ENCODE assay signal across 8 cellular contexts in genomic region chr20:35617397-35618031, GRCh38. TPM values are rescaled to one million over a fixed set of nuclear protein-coding genes. Genes with fewer than 3 reads are reported as not detected.
A peak's percentile ranks its signal among the peaks of the same experiment; 100 is the strongest.
DNase-seq lines count a peak whose midpoint lies in the region; ATAC-seq and TF ChIP-seq lines count a peak whose summit lies in the region.

No MANE protein-coding gene starts in this region.

- peak; percentile 22 for ATAC-seq in SK-N-SH treated with all-trans-retinoic acid at 6 μM for 48 hours
- no peak for ATAC-seq in GM19463 (IDR thresholded peaks at IDR 0.05; ENCODE audit: unreplicated experiment)
- no peak for ATAC-seq in GM19351 (IDR thresholded peaks at IDR 0.05; ENCODE audit: unreplicated experiment)

- H3K79me2 ChIP-seq in KMS-11 (ENCODE audit: insufficient read depth, low read depth): no peaks in the 10 kb centered on the region

- no peak overlapping the region for H3K4me3 ChIP-seq in KMS-11 (IDR thresholded peaks at IDR 0.05; ENCODE audit: insufficient read depth, low read depth, low read length)

- H3K27me3 ChIP-seq in KMS-11 (ENCODE audit: insufficient read depth, low read depth): no peaks in the 10 kb centered on the region

- no peak overlapping the region for H2AFZ ChIP-seq in KMS-11 (ENCODE audit: low read depth)

- H3K4me1 ChIP-seq in KMS-11 (ENCODE audit: low read depth, poor library complexity, severe bottlenecking): peaks cover 57% of the 10 kb centered on the region

- no peak overlapping the region for H3K27ac ChIP-seq in KMS-11

- H3K9ac ChIP-seq in KMS-11: no peak overlapping the region

- TF ChIP-seq CTCF in KMS-11 (conservative IDR thresholded peaks at IDR 0.05; ENCODE audit: low read depth, low read length): no peak

- H3K4me2 ChIP-seq in KMS-11: peak overlapping the region; percentile 78; the same call in 1 of the 2 replicates

- DNase-seq in G401 (ENCODE audit: low spot score) (peak; percentile 54), T47D (ENCODE audit: low read depth in 1 of 2, low spot score in 1 of 2) (peak; percentile 69 to 79), islet precursor cell (peak; percentile 89)
- peak; percentile 66 for DNase-seq in stimulated activated CD4-positive, alpha-beta T cell treated with anti-CD3 and anti-CD28 coated beads, Interleukin-15, amount 100 ng/mL, for 24 hours

- H4K20me1 ChIP-seq in KMS-11 (ENCODE audit: insufficient read depth): no peaks in the 10 kb centered on the region

- no peaks in the 10 kb centered on the region for H3K36me3 ChIP-seq in KMS-11 (ENCODE audit: insufficient read depth)

- in situ Hi-C loops in G401 (cut with HindIII; ENCODE audit: low sequenced_read_pairs): no loop called here
- in situ Hi-C loops in T47D (cut with HindIII; ENCODE audit: low pct_unique_long_range_greater_than_20kb, low sequenced_read_pairs): no loop called here

TF ChIP-seq in SK-N-SH treated with all-trans-retinoic acid at 6 μM for 48 hours, 23 proteins besides CTCF, POLR2A, EP300 and RAD21:
- TF ChIP-seq ZC3H10 (CRISPR knock-in tag; IDR thresholded peaks at IDR 0.05) (no peak), BACH2 (CRISPR knock-in tag; IDR thresholded peaks at IDR 0.05; ENCODE audit: borderline replicate concordance) (no peak), CSDC2 (CRISPR knock-in tag; IDR thresholded peaks at IDR 0.05) (no peak), ZFP30 (CRISPR knock-in tag; IDR thresholded peaks at IDR 0.05) (no peak), SNAI2 (CRISPR knock-in tag; IDR thresholded peaks at IDR 0.05) (no peak), ZNF70 (CRISPR knock-in tag; IDR thresholded peaks at IDR 0.05) (no peak), PPARA (CRISPR knock-in tag; IDR thresholded peaks at IDR 0.05; ENCODE audit: borderline replicate concordance) (no peak), OSR1 (CRISPR knock-in tag; IDR thresholded peaks at IDR 0.05) (no peak), TOX (CRISPR knock-in tag; IDR thresholded peaks at IDR 0.05; ENCODE audit: borderline replicate concordance) (no peak), ESRRG (CRISPR knock-in tag; IDR thresholded peaks at IDR 0.05) (no peak), ZNF8 (CRISPR knock-in tag; IDR thresholded peaks at IDR 0.05) (no peak)
- TF ChIP-seq, protein P1, sequence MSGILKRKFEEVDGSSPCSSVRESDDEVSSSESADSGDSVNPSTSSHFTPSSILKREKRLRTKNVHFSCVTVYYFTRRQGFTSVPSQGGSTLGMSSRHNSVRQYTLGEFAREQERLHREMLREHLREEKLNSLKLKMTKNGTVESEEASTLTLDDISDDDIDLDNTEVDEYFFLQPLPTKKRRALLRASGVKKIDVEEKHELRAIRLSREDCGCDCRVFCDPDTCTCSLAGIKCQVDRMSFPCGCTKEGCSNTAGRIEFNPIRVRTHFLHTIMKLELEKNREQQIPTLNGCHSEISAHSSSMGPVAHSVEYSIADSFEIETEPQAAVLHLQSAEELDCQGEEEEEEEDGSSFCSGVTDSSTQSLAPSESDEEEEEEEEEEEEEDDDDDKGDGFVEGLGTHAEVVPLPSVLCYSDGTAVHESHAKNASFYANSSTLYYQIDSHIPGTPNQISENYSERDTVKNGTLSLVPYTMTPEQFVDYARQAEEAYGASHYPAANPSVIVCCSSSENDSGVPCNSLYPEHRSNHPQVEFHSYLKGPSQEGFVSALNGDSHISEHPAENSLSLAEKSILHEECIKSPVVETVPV (CRISPR knock-in tag; IDR thresholded peaks at IDR 0.05): no peak
- TF ChIP-seq, protein P2, sequence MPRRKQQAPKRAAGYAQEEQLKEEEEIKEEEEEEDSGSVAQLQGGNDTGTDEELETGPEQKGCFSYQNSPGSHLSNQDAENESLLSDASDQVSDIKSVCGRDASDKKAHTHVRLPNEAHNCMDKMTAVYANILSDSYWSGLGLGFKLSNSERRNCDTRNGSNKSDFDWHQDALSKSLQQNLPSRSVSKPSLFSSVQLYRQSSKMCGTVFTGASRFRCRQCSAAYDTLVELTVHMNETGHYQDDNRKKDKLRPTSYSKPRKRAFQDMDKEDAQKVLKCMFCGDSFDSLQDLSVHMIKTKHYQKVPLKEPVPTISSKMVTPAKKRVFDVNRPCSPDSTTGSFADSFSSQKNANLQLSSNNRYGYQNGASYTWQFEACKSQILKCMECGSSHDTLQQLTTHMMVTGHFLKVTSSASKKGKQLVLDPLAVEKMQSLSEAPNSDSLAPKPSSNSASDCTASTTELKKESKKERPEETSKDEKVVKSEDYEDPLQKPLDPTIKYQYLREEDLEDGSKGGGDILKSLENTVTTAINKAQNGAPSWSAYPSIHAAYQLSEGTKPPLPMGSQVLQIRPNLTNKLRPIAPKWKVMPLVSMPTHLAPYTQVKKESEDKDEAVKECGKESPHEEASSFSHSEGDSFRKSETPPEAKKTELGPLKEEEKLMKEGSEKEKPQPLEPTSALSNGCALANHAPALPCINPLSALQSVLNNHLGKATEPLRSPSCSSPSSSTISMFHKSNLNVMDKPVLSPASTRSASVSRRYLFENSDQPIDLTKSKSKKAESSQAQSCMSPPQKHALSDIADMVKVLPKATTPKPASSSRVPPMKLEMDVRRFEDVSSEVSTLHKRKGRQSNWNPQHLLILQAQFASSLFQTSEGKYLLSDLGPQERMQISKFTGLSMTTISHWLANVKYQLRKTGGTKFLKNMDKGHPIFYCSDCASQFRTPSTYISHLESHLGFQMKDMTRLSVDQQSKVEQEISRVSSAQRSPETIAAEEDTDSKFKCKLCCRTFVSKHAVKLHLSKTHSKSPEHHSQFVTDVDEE (CRISPR knock-in tag; IDR thresholded peaks at IDR 0.05): no peak

RNA-seq across cellular contexts. Expression of gene SPAG4, which starts 1.9 kb away (rescaled TPM):
- 8.0 and 12.7 TPM in 2 replicates for total RNA-seq in G401 (2014; rRNA removed; shearing (Covaris generic))

RNA-seq across cellular contexts. Expression of gene CPNE1, which starts 47.2 kb away (rescaled TPM):
- total RNA-seq in G401 (2014; rRNA removed; shearing (Covaris generic)): 49.2 and 87.2 TPM in 2 replicates

RNA-seq across cellular contexts. Expression of gene RBM12, which starts 47.2 kb away (rescaled TPM):
- total RNA-seq in G401 (2014; rRNA removed; shearing (Covaris generic)): 72.7 and 80.0 TPM in 2 replicates
